8 cellular contexts compared by ENCODE assay signal in genomic region chr4:109434007-109434792, GRCh38. TPM values are rescaled to one million over a fixed set of nuclear protein-coding genes. Genes with fewer than 3 reads are reported as not detected.
DNase-seq lines count a peak whose midpoint lies in the region; ATAC-seq and TF ChIP-seq lines count a peak whose summit lies in the region.

No MANE protein-coding gene starts in this region.

- CTCF ChIA-PET in activated CD8-positive, alpha-beta T cell treated with anti-CD3 and anti-CD28 coated beads for 36 hours (lab: Charles Lee), result interaction anchor here (0.6 to 2.4 kb wide), 21 partner anchors 9 to 411 kb away, joined by 3 to 14 read pairs (median 6); partner anchors contain the start of gene MCUB

- H3K4me1 Mint-ChIP-seq in activated CD8-positive, alpha-beta T cell treated with anti-CD3 and anti-CD28 coated beads for 36 hours (ENCODE audit: low read depth), result peaks cover 58% of the 10 kb centered on the region

- ATAC-seq in GM21528 (IDR thresholded peaks at IDR 0.05; ENCODE audit: low FRiP score, unreplicated experiment), result peak; percentile 51
- peak; percentile 43 for ATAC-seq in activated CD8-positive, alpha-beta T cell treated with anti-CD3 and anti-CD28 coated beads for 36 hours
- peak; percentile 74 for ATAC-seq in mucosa of descending colon

- POLR2A ChIA-PET in activated CD8-positive, alpha-beta T cell treated with anti-CD3 and anti-CD28 coated beads for 36 hours (lab: Charles Lee), result interaction anchor here (1.6 to 2.2 kb wide), 2 partner anchors 125 to 388 kb away, joined by 3 to 10 read pairs; partner anchors contain the start of gene MCUB

- H3K27ac Mint-ChIP-seq in activated CD8-positive, alpha-beta T cell treated with anti-CD3 and anti-CD28 coated beads for 36 hours, result peak overlapping the region; percentile 78

- TF ChIP-seq CTCF in activated CD8-positive, alpha-beta T cell treated with anti-CD3 and anti-CD28 coated beads for 36 hours (IDR thresholded peaks at IDR 0.05), result no peak
- no peak for TF ChIP-seq CTCF in mucosa of descending colon (IDR thresholded peaks at IDR 0.05)
- TF ChIP-seq CTCF in tibial nerve (IDR thresholded peaks at IDR 0.05), result no peak

- WGBS in tibial nerve, 2 donors, result 1% methylated on average over 22 to 47 of the region's 65 CpGs

- no peaks in the 10 kb centered on the region for H3K9me3 ChIP-seq in mucosa of descending colon
- H3K9me3 ChIP-seq in tibial nerve, result no peaks in the 10 kb centered on the region

- no peaks in the 10 kb centered on the region for H3K27me3 ChIP-seq in tibial nerve

- peak in 1 of 2 donors; percentile 9 for TF ChIP-seq EP300 in tibial nerve (IDR thresholded peaks at IDR 0.05)

- intact Hi-C loops in activated CD8-positive, alpha-beta T cell treated with anti-CD3 and anti-CD28 coated beads for 36 hours (cut with micrococcal nuclease), result loop anchor here (5.0 kb wide), 1 partner anchor 138 kb away; no protein-coding TSS in a partner anchor
- intact Hi-C loops in mucosa of descending colon (cut with DNase I, micrococcal nuclease), result no loop called here

- H3K27ac ChIP-seq in epithelial cell of prostate (peak overlapping the region; percentile 82), tibial nerve (peak overlapping the region; percentile 92 to 98 (median 96))

- H3K4me1 ChIP-seq in mucosa of descending colon (ENCODE audit: low read depth) (peaks cover 27% of the 10 kb centered on the region), tibial nerve (peaks cover 0 to 60% (median 35%) of the 10 kb centered on the region in 4 donors)

- H3K4me3 ChIP-seq in mucosa of descending colon (peak overlapping the region; percentile 62), tibial nerve (peak overlapping the region; percentile 60 to 93 (median 66))

- DNase-seq in ELR (ENCODE audit: low read depth) (peak; percentile 55), HuH-7.5 (ENCODE audit: low spot score) (peak; percentile 23), epithelial cell of prostate (ENCODE audit: low read depth, low spot score) (no peak), mucosa of descending colon (peak; percentile 54 to 71 (median 68)), tibial nerve (ENCODE audit: low spot score in 2 of 2) (peak; percentile 16 to 28), SKM-1 (lab: John Stamatoyannopoulos, UW; ENCODE audit: unreplicated experiment) (no peak)
- peak; percentile 19 for DNase-seq in activated CD8-positive, alpha-beta T cell treated with anti-CD3 and anti-CD28 coated beads for 36 hours

- no peak for TF ChIP-seq POLR2A in tibial nerve (IDR thresholded peaks at IDR 0.05)

- peaks cover 2% of the 10 kb centered on the region for H3K36me3 Mint-ChIP-seq in activated CD8-positive, alpha-beta T cell treated with anti-CD3 and anti-CD28 coated beads for 36 hours (ENCODE audit: low read depth)

- H3K36me3 ChIP-seq in mucosa of descending colon (ENCODE audit: low read depth) (no peaks in the 10 kb centered on the region), tibial nerve (no peaks in the 10 kb centered on the region)

- no peaks in the 10 kb centered on the region for H3K27me3 Mint-ChIP-seq in activated CD8-positive, alpha-beta T cell treated with anti-CD3 and anti-CD28 coated beads for 36 hours

- H3K4me3 Mint-ChIP-seq in activated CD8-positive, alpha-beta T cell treated with anti-CD3 and anti-CD28 coated beads for 36 hours, result peak overlapping the region; percentile 87

- no peaks in the 10 kb centered on the region for H3K9me3 Mint-ChIP-seq in activated CD8-positive, alpha-beta T cell treated with anti-CD3 and anti-CD28 coated beads for 36 hours

RNA-seq across cellular contexts. Expression of gene SEC24B, which starts 0.6 kb away (rescaled TPM):
- total RNA-seq in activated CD8-positive, alpha-beta T cell treated with anti-CD3 and anti-CD28 coated beads for 36 hours, result 10 to 100 TPM; 25.8 to 26.0 TPM
- total RNA-seq in mucosa of descending colon (10 to 100 TPM; 28.5 to 41.7 (median 35.0) TPM), tibial nerve (10 to 100 TPM; 31.8 to 37.5 (median 35.4) TPM)

Comparison
In these comparisons a context has a peak if more than half of its experiments do, and no peak if none do; other contexts are left out.
1. DNase-seq: peak in ELR (single experiment), HuH-7.5 (single experiment), activated CD8-positive, alpha-beta T cell treated with anti-CD3 and anti-CD28 coated beads for 36 hours (single experiment), mucosa of descending colon (3 of 3) and tibial nerve (2 of 2); none in epithelial cell of prostate (single experiment) and SKM-1 (single experiment).
2. Peak in every context shown above with its lines, with median percentiles within 50 percentile points of each other: ATAC-seq.